Comparison of ENCODE assay signal across 1 cellular context in genomic region chr2:69436937-69437750, GRCh38.
A peak's percentile ranks its signal among the peaks of the same experiment; 100 is the strongest.
TF ChIP-seq lines count a peak whose summit lies in the region.

Gene NFU1 (minus strand): TSS chr2:69437435. CDS start chr2:69437422, 13 bp downstream.

TF ChIP-seq in WTC11, 78 proteins besides CTCF, POLR2A, EP300 and RAD21 (continued from another document):
- TF ChIP-seq, protein P1, sequence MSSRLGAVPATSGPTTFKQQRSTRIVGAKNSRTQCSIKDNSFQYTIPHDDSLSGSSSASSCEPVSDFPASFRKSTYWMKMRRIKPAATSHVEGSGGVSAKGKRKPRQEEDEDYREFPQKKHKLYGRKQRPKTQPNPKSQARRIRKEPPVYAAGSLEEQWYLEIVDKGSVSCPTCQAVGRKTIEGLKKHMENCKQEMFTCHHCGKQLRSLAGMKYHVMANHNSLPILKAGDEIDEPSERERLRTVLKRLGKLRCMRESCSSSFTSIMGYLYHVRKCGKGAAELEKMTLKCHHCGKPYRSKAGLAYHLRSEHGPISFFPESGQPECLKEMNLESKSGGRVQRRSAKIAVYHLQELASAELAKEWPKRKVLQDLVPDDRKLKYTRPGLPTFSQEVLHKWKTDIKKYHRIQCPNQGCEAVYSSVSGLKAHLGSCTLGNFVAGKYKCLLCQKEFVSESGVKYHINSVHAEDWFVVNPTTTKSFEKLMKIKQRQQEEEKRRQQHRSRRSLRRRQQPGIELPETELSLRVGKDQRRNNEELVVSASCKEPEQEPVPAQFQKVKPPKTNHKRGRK (CRISPR knock-in tag; IDR thresholded peaks at IDR 0.05; ENCODE audit: borderline replicate concordance) = no peak
- TF ChIP-seq, protein P2, sequence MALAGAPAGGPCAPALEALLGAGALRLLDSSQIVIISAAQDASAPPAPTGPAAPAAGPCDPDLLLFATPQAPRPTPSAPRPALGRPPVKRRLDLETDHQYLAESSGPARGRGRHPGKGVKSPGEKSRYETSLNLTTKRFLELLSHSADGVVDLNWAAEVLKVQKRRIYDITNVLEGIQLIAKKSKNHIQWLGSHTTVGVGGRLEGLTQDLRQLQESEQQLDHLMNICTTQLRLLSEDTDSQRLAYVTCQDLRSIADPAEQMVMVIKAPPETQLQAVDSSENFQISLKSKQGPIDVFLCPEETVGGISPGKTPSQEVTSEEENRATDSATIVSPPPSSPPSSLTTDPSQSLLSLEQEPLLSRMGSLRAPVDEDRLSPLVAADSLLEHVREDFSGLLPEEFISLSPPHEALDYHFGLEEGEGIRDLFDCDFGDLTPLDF (CRISPR knock-in tag; IDR thresholded peaks at IDR 0.05) = no peak
- TF ChIP-seq ELF4 (CRISPR knock-in tag; IDR thresholded peaks at IDR 0.05; ENCODE audit: low read depth) (0 out of 2 replicates have a peak, but pooled peaks have one; percentile 38), ESRRA (CRISPR knock-in tag; IDR thresholded peaks at IDR 0.05; ENCODE audit: borderline replicate concordance) (0 out of 2 replicates have a peak, but pooled peaks have one; percentile 49), OVOL2 (CRISPR knock-in tag; IDR thresholded peaks at IDR 0.05; ENCODE audit: borderline replicate concordance) (no peak; the same call in 1 of the 2 replicates), PREB (CRISPR knock-in tag; IDR thresholded peaks at IDR 0.05; ENCODE audit: borderline replicate concordance) (0 out of 2 replicates have a peak, but pooled peaks have one; percentile 35), USF2 (CRISPR knock-in tag; IDR thresholded peaks at IDR 0.05) (no peak), SMAD4 (CRISPR knock-in tag; IDR thresholded peaks at IDR 0.05) (no peak), TCF7 (CRISPR knock-in tag; IDR thresholded peaks at IDR 0.05; ENCODE audit: low read depth) (no peak), ZMAT4 (CRISPR knock-in tag; IDR thresholded peaks at IDR 0.05) (no peak), TEAD4 (CRISPR knock-in tag; IDR thresholded peaks at IDR 0.05) (no peak), ZNF671 (CRISPR knock-in tag; IDR thresholded peaks at IDR 0.05) (no peak), EMX1 (CRISPR knock-in tag; IDR thresholded peaks at IDR 0.05) (no peak), NFE2L1 (CRISPR knock-in tag; IDR thresholded peaks at IDR 0.05) (no peak), ZNF317 (CRISPR knock-in tag; IDR thresholded peaks at IDR 0.05; ENCODE audit: borderline replicate concordance, low read depth) (no peak), GTF2I (CRISPR knock-in tag; conservative IDR thresholded peaks at IDR 0.05) (no peak), ZNF396 (CRISPR knock-in tag; IDR thresholded peaks at IDR 0.05; ENCODE audit: borderline replicate concordance) (no peak), ETV6 (CRISPR knock-in tag; IDR thresholded peaks at IDR 0.05) (0 out of 2 replicates have a peak, but pooled peaks have one; percentile 80), ZNF138 (CRISPR knock-in tag; conservative IDR thresholded peaks at IDR 0.05) (no peak), JAZF1 (CRISPR knock-in tag; IDR thresholded peaks at IDR 0.05) (no peak), ZBTB21 (CRISPR knock-in tag; IDR thresholded peaks at IDR 0.05; ENCODE audit: borderline replicate concordance) (peak; percentile 57; the same call in 1 of the 2 replicates), NR3C1 (CRISPR knock-in tag; conservative IDR thresholded peaks at IDR 0.05; ENCODE audit: low read depth) (no peak), ATF2 (CRISPR knock-in tag; IDR thresholded peaks at IDR 0.05; ENCODE audit: borderline replicate concordance, low read depth) (no peak), SOX15 (CRISPR knock-in tag; IDR thresholded peaks at IDR 0.05) (no peak), SP1 (CRISPR knock-in tag; conservative IDR thresholded peaks at IDR 0.05) (peak; percentile 28; the same call in 1 of the 2 replicates)
- TF ChIP-seq, protein P3, sequence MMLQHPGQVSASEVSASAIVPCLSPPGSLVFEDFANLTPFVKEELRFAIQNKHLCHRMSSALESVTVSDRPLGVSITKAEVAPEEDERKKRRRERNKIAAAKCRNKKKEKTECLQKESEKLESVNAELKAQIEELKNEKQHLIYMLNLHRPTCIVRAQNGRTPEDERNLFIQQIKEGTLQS (CRISPR knock-in tag; conservative IDR thresholded peaks at IDR 0.05) = no peak
- TF ChIP-seq, protein P4, sequence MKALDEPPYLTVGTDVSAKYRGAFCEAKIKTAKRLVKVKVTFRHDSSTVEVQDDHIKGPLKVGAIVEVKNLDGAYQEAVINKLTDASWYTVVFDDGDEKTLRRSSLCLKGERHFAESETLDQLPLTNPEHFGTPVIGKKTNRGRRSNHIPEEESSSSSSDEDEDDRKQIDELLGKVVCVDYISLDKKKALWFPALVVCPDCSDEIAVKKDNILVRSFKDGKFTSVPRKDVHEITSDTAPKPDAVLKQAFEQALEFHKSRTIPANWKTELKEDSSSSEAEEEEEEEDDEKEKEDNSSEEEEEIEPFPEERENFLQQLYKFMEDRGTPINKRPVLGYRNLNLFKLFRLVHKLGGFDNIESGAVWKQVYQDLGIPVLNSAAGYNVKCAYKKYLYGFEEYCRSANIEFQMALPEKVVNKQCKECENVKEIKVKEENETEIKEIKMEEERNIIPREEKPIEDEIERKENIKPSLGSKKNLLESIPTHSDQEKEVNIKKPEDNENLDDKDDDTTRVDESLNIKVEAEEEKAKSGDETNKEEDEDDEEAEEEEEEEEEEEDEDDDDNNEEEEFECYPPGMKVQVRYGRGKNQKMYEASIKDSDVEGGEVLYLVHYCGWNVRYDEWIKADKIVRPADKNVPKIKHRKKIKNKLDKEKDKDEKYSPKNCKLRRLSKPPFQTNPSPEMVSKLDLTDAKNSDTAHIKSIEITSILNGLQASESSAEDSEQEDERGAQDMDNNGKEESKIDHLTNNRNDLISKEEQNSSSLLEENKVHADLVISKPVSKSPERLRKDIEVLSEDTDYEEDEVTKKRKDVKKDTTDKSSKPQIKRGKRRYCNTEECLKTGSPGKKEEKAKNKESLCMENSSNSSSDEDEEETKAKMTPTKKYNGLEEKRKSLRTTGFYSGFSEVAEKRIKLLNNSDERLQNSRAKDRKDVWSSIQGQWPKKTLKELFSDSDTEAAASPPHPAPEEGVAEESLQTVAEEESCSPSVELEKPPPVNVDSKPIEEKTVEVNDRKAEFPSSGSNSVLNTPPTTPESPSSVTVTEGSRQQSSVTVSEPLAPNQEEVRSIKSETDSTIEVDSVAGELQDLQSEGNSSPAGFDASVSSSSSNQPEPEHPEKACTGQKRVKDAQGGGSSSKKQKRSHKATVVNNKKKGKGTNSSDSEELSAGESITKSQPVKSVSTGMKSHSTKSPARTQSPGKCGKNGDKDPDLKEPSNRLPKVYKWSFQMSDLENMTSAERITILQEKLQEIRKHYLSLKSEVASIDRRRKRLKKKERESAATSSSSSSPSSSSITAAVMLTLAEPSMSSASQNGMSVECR (CRISPR knock-in tag; IDR thresholded peaks at IDR 0.05; ENCODE audit: borderline replicate concordance) = 0 out of 2 replicates have a peak, but pooled peaks have one; percentile 50
- TF ChIP-seq, protein P5, sequence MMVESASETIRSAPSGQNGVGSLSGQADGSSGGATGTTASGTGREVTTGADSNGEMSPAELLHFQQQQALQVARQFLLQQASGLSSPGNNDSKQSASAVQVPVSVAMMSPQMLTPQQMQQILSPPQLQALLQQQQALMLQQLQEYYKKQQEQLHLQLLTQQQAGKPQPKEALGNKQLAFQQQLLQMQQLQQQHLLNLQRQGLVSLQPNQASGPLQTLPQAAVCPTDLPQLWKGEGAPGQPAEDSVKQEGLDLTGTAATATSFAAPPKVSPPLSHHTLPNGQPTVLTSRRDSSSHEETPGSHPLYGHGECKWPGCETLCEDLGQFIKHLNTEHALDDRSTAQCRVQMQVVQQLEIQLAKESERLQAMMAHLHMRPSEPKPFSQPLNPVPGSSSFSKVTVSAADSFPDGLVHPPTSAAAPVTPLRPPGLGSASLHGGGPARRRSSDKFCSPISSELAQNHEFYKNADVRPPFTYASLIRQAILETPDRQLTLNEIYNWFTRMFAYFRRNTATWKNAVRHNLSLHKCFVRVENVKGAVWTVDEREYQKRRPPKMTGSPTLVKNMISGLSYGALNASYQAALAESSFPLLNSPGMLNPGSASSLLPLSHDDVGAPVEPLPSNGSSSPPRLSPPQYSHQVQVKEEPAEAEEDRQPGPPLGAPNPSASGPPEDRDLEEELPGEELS (CRISPR knock-in tag; IDR thresholded peaks at IDR 0.05) = 0 out of 2 replicates have a peak, but pooled peaks have one; percentile 31
- TF ChIP-seq, protein P6, sequence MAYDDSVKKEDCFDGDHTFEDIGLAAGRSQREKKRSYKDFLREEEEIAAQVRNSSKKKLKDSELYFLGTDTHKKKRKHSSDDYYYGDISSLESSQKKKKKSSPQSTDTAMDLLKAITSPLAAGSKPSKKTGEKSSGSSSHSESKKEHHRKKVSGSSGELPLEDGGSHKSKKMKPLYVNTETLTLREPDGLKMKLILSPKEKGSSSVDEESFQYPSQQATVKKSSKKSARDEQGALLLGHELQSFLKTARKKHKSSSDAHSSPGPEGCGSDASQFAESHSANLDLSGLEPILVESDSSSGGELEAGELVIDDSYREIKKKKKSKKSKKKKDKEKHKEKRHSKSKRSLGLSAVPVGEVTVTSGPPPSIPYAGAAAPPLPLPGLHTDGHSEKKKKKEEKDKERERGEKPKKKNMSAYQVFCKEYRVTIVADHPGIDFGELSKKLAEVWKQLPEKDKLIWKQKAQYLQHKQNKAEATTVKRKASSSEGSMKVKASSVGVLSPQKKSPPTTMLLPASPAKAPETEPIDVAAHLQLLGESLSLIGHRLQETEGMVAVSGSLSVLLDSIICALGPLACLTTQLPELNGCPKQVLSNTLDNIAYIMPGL (CRISPR knock-in tag; IDR thresholded peaks at IDR 0.05) = peak; percentile 74; the same call in 1 of the 2 replicates
- TF ChIP-seq, protein P7, sequence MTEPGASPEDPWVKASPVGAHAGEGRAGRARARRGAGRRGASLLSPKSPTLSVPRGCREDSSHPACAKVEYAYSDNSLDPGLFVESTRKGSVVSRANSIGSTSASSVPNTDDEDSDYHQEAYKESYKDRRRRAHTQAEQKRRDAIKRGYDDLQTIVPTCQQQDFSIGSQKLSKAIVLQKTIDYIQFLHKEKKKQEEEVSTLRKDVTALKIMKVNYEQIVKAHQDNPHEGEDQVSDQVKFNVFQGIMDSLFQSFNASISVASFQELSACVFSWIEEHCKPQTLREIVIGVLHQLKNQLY (CRISPR knock-in tag; IDR thresholded peaks at IDR 0.05) = no peak
- TF ChIP-seq, protein P8, sequence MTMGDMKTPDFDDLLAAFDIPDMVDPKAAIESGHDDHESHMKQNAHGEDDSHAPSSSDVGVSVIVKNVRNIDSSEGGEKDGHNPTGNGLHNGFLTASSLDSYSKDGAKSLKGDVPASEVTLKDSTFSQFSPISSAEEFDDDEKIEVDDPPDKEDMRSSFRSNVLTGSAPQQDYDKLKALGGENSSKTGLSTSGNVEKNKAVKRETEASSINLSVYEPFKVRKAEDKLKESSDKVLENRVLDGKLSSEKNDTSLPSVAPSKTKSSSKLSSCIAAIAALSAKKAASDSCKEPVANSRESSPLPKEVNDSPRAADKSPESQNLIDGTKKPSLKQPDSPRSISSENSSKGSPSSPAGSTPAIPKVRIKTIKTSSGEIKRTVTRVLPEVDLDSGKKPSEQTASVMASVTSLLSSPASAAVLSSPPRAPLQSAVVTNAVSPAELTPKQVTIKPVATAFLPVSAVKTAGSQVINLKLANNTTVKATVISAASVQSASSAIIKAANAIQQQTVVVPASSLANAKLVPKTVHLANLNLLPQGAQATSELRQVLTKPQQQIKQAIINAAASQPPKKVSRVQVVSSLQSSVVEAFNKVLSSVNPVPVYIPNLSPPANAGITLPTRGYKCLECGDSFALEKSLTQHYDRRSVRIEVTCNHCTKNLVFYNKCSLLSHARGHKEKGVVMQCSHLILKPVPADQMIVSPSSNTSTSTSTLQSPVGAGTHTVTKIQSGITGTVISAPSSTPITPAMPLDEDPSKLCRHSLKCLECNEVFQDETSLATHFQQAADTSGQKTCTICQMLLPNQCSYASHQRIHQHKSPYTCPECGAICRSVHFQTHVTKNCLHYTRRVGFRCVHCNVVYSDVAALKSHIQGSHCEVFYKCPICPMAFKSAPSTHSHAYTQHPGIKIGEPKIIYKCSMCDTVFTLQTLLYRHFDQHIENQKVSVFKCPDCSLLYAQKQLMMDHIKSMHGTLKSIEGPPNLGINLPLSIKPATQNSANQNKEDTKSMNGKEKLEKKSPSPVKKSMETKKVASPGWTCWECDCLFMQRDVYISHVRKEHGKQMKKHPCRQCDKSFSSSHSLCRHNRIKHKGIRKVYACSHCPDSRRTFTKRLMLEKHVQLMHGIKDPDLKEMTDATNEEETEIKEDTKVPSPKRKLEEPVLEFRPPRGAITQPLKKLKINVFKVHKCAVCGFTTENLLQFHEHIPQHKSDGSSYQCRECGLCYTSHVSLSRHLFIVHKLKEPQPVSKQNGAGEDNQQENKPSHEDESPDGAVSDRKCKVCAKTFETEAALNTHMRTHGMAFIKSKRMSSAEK (CRISPR knock-in tag; IDR thresholded peaks at IDR 0.05; ENCODE audit: borderline replicate concordance) = no peak
